In genomic region chr10:61330669-61331068, GRCh38 we compare ENCODE assay signal across 19 cellular contexts.
"Had no signal": no experiment of that assay in that cellular context is flagged by ENCODE, and none has a peak within 500 bp of the region (broad histone marks: within the 10 kb centered on the region; RNA-seq: fewer than 3 reads in every experiment).

No MANE protein-coding gene starts in this region.

- H3K79me2 ChIP-seq: parathyroid adenoma had no signal

- H3K4me1 ChIP-seq: heart right ventricle, parathyroid adenoma, prostate gland, right lobe of liver, upper lobe of left lung, uterus had no signal

- H3K36me3 ChIP-seq: heart right ventricle, prostate gland, right lobe of liver, tibial artery, upper lobe of left lung, uterus had no signal

- DNase-seq: effector memory CD4-positive, alpha-beta T cell; heart right ventricle; hypothalamus; kidney glomerular epithelial cell; mesendoderm; naive thymus-derived CD4-positive, alpha-beta T cell; nephron progenitor cell; retina; right lobe of liver; stimulated activated CD4-positive, alpha-beta T cell treated with anti-CD3 and anti-CD28 coated beads, Interleukin-15, amount 100 ng/mL, for 24 hours; stimulated activated CD4-positive, alpha-beta T cell treated with anti-CD3 and anti-CD28 coated beads, Interleukin-1b, Interleukin-23, amount 100 ng/mL, for 48 hours; stimulated activated CD4-positive, alpha-beta T cell treated with anti-CD3 and anti-CD28 coated beads, Interleukin-4, amount 100 ng/mL, for 24 hours; tibial artery; upper lobe of left lung; uterus had no signal

- ATAC-seq: esophagus mucosa; heart right ventricle; naive thymus-derived CD4-positive, alpha-beta T cell; right lobe of liver; stimulated activated memory B cell treated with anti-CD40 and anti-IgM and Interleukin-4, amounts not matched to agents 10 μg/mL and 1 μg/mL and 100 μg/mL, for 72 hours had no signal

- H3K9me3 ChIP-seq: prostate gland, right lobe of liver, upper lobe of left lung, uterus had no signal

- H2AFZ ChIP-seq: parathyroid adenoma had no signal

- H3K9ac ChIP-seq: parathyroid adenoma had no signal

- H3K27ac ChIP-seq: heart right ventricle, parathyroid adenoma, prostate gland, right lobe of liver, tibial artery, upper lobe of left lung, uterus had no signal

- H3K27me3 ChIP-seq: right lobe of liver, tibial artery, upper lobe of left lung, uterus had no signal

- H3K4me3 ChIP-seq: heart right ventricle, prostate gland, right lobe of liver, tibial artery, upper lobe of left lung, uterus had no signal
